In genomic region chr7:6508539-6508938, GRCh38 we compare ENCODE assay signal across 23 cellular contexts. TPM values are rescaled to one million over a fixed set of nuclear protein-coding genes. Genes with fewer than 3 reads are reported as not detected.
A peak's percentile ranks its signal among the peaks of the same experiment; 100 is the strongest.
DNase-seq lines count a peak whose midpoint lies in the region; ATAC-seq, FAIRE-seq and TF ChIP-seq lines count a peak whose summit lies in the region.
"Had no signal": no experiment of that assay in that cellular context is flagged by ENCODE, and none has a peak within 500 bp of the region (broad histone marks: within the 10 kb centered on the region; RNA-seq: fewer than 3 reads in every experiment).

No MANE protein-coding gene starts in this region.

- no peak overlapping the region for H2AFZ ChIP-seq in osteoblast (ENCODE audit: low read length)
- H2AFZ ChIP-seq: GM23338 had no signal

- WGBS in prostate gland = 97% methylated on average over 6 of the region's 6 CpGs

- intact Hi-C loops in prostate gland (cut with DNase I) = no loop called here

- H3K27ac ChIP-seq in osteoblast (ENCODE audit: low read depth, low read length) = no peak overlapping the region
- H3K27ac ChIP-seq in prostate gland = no peak overlapping the region
- H3K27ac ChIP-seq: 22Rv1, BLaER1, C4-2B had no signal

- H3K36me3 ChIP-seq in bronchial epithelial cell (ENCODE audit: control insufficient read depth, insufficient read depth, low read length) (no peaks in the 10 kb centered on the region), osteoblast (ENCODE audit: insufficient read depth, low read length) (no peaks in the 10 kb centered on the region), prostate gland (no peaks in the 10 kb centered on the region)

- no peaks in the 10 kb centered on the region for H4K20me1 ChIP-seq in osteoblast (ENCODE audit: insufficient read depth, low read length)

- H3K4me2 ChIP-seq in osteoblast (ENCODE audit: insufficient read depth, low read length) = no peak overlapping the region
- H3K4me2 ChIP-seq: BLaER1, GM23338 had no signal

- H3K9me3 ChIP-seq in osteoblast (ENCODE audit: low read depth, low read length) (no peaks in the 10 kb centered on the region), prostate gland (no peaks in the 10 kb centered on the region)
- H3K9me3 ChIP-seq: BLaER1 had no signal

- TF ChIP-seq POLR2A in prostate gland (IDR thresholded peaks at IDR 0.05) = no peak

- no peak overlapping the region for H3K4me3 ChIP-seq in bronchial epithelial cell (ENCODE audit: low read depth, low read length)
- H3K4me3 ChIP-seq in osteoblast (ENCODE audit: insufficient read depth, low read length) = no peak overlapping the region
- no peak overlapping the region for H3K4me3 ChIP-seq in prostate gland
- H3K4me3 ChIP-seq: BLaER1, GM23338 had no signal

- H3K27me3 ChIP-seq in bronchial epithelial cell (ENCODE audit: control insufficient read depth, insufficient read depth, low read length) (peaks cover 1% of the 10 kb centered on the region), osteoblast (ENCODE audit: insufficient read depth, low read length) (peaks cover 11% of the 10 kb centered on the region), prostate gland (replicated peaks; ENCODE audit: insufficient read depth) (no peaks in the 10 kb centered on the region)
- H3K27me3 ChIP-seq: BLaER1 had no signal

- H3K79me2 ChIP-seq in osteoblast (ENCODE audit: insufficient read depth, low read length) = no peaks in the 10 kb centered on the region

- DNase-seq in D341Med (ENCODE audit: low spot score) (peak; percentile 7), HTR-8/SVneo (ENCODE audit: insufficient read length, low spot score) (no peak), bronchial epithelial cell (ENCODE audit: low read depth) (no peak), osteoblast (ENCODE audit: insufficient read length, low spot score, missing footprints) (peak; percentile 55), prostate gland (ENCODE audit: low spot score) (no peak)
- DNase-seq in stimulated activated CD4-positive, alpha-beta T cell treated with anti-CD3 and anti-CD28 coated beads, Interleukin-1b, Interleukin-23, amount 100 ng/mL, for 48 hours = no peak
- DNase-seq: CD4-positive, CD25-positive, alpha-beta regulatory T cell; CD8-positive, alpha-beta T cell; DMS53; DMS79 treated with DMSO at 0.1 percent for 48 hours; GF-D8; HCEC 1CT had no signal

- ATAC-seq in HG03460 (IDR thresholded peaks at IDR 0.05; ENCODE audit: unreplicated experiment) (no peak), HG02884 (IDR thresholded peaks at IDR 0.05; ENCODE audit: unreplicated experiment) (no peak)
- ATAC-seq: CD8-positive, alpha-beta T cell; GM23338 had no signal

- TF ChIP-seq CTCF in bronchial epithelial cell (IDR thresholded peaks at IDR 0.05; ENCODE audit: insufficient read depth, low read length, severe bottlenecking) (no peak), osteoblast (IDR thresholded peaks at IDR 0.05; ENCODE audit: extremely low read depth, low read depth, low read length) (no peak), prostate gland (IDR thresholded peaks at IDR 0.05) (no peak)

- H3K4me1 ChIP-seq in osteoblast (ENCODE audit: insufficient read depth, low read length) (no peaks in the 10 kb centered on the region), prostate gland (replicated peaks) (no peaks in the 10 kb centered on the region)

- FAIRE-seq in HTR-8/SVneo (lab: Jason Lieb, UNC) (peak; percentile 42), bronchial epithelial cell (lab: Jason Lieb, UNC) (peak; percentile 58)
- FAIRE-seq: A204.1, GM12891, GM18507, H54 had no signal

RNA-seq across cellular contexts. Expression of gene KDELR2, which starts 24.6 kb away (rescaled TPM):
- total RNA-seq in bronchial epithelial cell (72.1 and 90.6 TPM in 2 replicates), osteoblast (218 and 245 TPM in 2 replicates), prostate gland (100 to 1,000 TPM in 1 of 2 donors, 10 to 100 TPM in 1; 75.2 to 117 TPM)

RNA-seq across cellular contexts. Expression of gene GRID2IP, which starts 42.7 kb away (rescaled TPM):
- total RNA-seq in bronchial epithelial cell = 0.26 TPM in 2 replicates
- total RNA-seq in osteoblast = under 0.01 TPM in 1 of 2 replicates, not detected in the other
- total RNA-seq in prostate gland = 1 to 10 TPM in 1 of 2 donors, under 1 TPM in 1; 0.73 to 2.6 TPM
- total RNA-seq: Daoy had no signal

Comparison
In these comparisons a context has a peak if more than half of its experiments do, and no peak if none do; other contexts are left out.
1. DNase-seq: peak in D341Med (single experiment) and osteoblast (single experiment); none in HTR-8/SVneo (single experiment), bronchial epithelial cell (single experiment), prostate gland (single experiment) and stimulated activated CD4-positive, alpha-beta T cell treated with anti-CD3 and anti-CD28 coated beads, Interleukin-1b, Interleukin-23, amount 100 ng/mL, for 48 hours (single experiment).